8 cellular contexts compared by ENCODE assay signal in genomic region chr9:137411670-137412380, GRCh38. TPM values are rescaled to one million over a fixed set of nuclear protein-coding genes. Genes with fewer than 3 reads are reported as not detected.
DNase-seq lines count a peak whose midpoint lies in the region; ATAC-seq, FAIRE-seq and TF ChIP-seq lines count a peak whose summit lies in the region.

No MANE protein-coding gene starts in this region.

- H3K9me3 ChIP-seq in A549 (no peaks in the 10 kb centered on the region), GM23248 (ENCODE audit: low read depth) (no peaks in the 10 kb centered on the region), RWPE2 (ENCODE audit: severe bottlenecking) (no peaks in the 10 kb centered on the region), ectodermal cell (ENCODE audit: control insufficient read depth, low read length) (no peaks in the 10 kb centered on the region), neuronal stem cell (replicated peaks in 1 of 2; ENCODE audit: control insufficient read depth in 2 of 2, insufficient read depth in 1 of 2, low read depth in 1 of 2, low read length in 2 of 2) (no peaks in the 10 kb centered on the region)

- H4K20me1 ChIP-seq in GM23248 (ENCODE audit: insufficient read depth): no peaks in the 10 kb centered on the region

- H3K4ac ChIP-seq in neuronal stem cell (ENCODE audit: low read length): no peak overlapping the region

- CTCF ChIA-PET in A549 (lab: Yijun Ruan, JAX): interaction anchor here (0.9 to 6.8 kb wide), 7 partner anchors 11 to 173 kb away, joined by 3 to 48 read pairs (median 6); partner anchors contain the start of genes EXD3, NOXA1 and NRARP

- DNase-seq in A549 (ENCODE audit: low read depth in 1 of 2, low spot score in 1 of 2) (peak; percentile 86 to 87), GM23248 (peak; percentile 86), RWPE2 (ENCODE audit: low spot score) (peak; percentile 96), neuronal stem cell (ENCODE audit: low spot score) (no peak), occipital lobe (lab: John Stamatoyannopoulos, UW) (no peak), NCI-H524 (lab: John Stamatoyannopoulos, UW) (no peak), NCI-H1048 (lab: John Stamatoyannopoulos, UW) (no peak)

- no peaks in the 10 kb centered on the region for H3K9me2 ChIP-seq in GM23248 (ENCODE audit: insufficient read depth)

- H3K27me3 ChIP-seq in GM23248 (replicated peaks; ENCODE audit: insufficient read depth) (no peaks in the 10 kb centered on the region), RWPE2 (ENCODE audit: insufficient read depth, poor library complexity, severe bottlenecking) (no peaks in the 10 kb centered on the region), ectodermal cell (ENCODE audit: control insufficient read depth, insufficient read depth, low read length, poor library complexity, severe bottlenecking) (no peaks in the 10 kb centered on the region), neuronal stem cell (ENCODE audit: control insufficient read depth in 3 of 3, insufficient read depth in 3 of 3, low read depth in 1 of 3, low read length in 3 of 3) (no peaks in the 10 kb centered on the region)

- H2BK12ac ChIP-seq in neuronal stem cell (ENCODE audit: low read length): no peak overlapping the region

- no peaks in the 10 kb centered on the region for H3F3A ChIP-seq in GM23248 (ENCODE audit: insufficient read depth)

- peak overlapping the region; percentile 87 for H3K4me2 ChIP-seq in A549
- H3K4me2 ChIP-seq in GM23248 (ENCODE audit: unreplicated experiment): no peak overlapping the region
- H3K4me2 ChIP-seq in neuronal stem cell (ENCODE audit: insufficient read depth, low read length, poor library complexity, severe bottlenecking): no peak overlapping the region

- no peak overlapping the region for H4K91ac ChIP-seq in neuronal stem cell (ENCODE audit: low read depth, low read length, poor library complexity)

- H3K14ac ChIP-seq in neuronal stem cell (ENCODE audit: low read length): no peak overlapping the region

- peaks cover 9% of the 10 kb centered on the region for H3K79me1 ChIP-seq in neuronal stem cell (ENCODE audit: low read depth, low read length)

- peak overlapping the region; percentile 86 to 98 for H3K27ac ChIP-seq in A549
- no peak overlapping the region for H3K27ac ChIP-seq in GM23248
- peak overlapping the region; percentile 82 for H3K27ac ChIP-seq in RWPE2 (ENCODE audit: poor library complexity, severe bottlenecking)
- H3K27ac ChIP-seq in ectodermal cell (ENCODE audit: insufficient read depth, low read depth, low read length, poor library complexity, severe bottlenecking): peak overlapping the region; percentile 36
- H3K27ac ChIP-seq in neuronal stem cell (replicated peaks; ENCODE audit: low read length): no peak overlapping the region

- POLR2A ChIA-PET in A549 (lab: Yijun Ruan, JAX): interaction anchor here (1.0 to 2.6 kb wide), 3 partner anchors 11 to 179 kb away, joined by 4 to 13 read pairs (median 7); partner anchors contain the start of genes EXD3, NOXA1 and NRARP

- H4K8ac ChIP-seq in neuronal stem cell (ENCODE audit: low read depth, low read length): no peak overlapping the region

- no peak for TF ChIP-seq RAD21 in A549 (conservative IDR thresholded peaks at IDR 0.05 in 1 of 2, IDR thresholded peaks at IDR 0.05 in 1 of 2)

- H3K36me3 ChIP-seq in GM23248 (ENCODE audit: low read depth) (no peaks in the 10 kb centered on the region), RWPE2 (ENCODE audit: low read depth) (no peaks in the 10 kb centered on the region), ectodermal cell (ENCODE audit: control insufficient read depth, insufficient read depth, low read length) (no peaks in the 10 kb centered on the region), neuronal stem cell (replicated peaks in 1 of 2; ENCODE audit: control insufficient read depth in 2 of 2, insufficient read depth in 2 of 2, low read length in 2 of 2) (no peaks in the 10 kb centered on the region)

- no peak overlapping the region for H2BK15ac ChIP-seq in neuronal stem cell (ENCODE audit: low read length)

- peak overlapping the region; percentile 64 for H3K18ac ChIP-seq in neuronal stem cell (ENCODE audit: low read length)

- H3K23ac ChIP-seq in neuronal stem cell (ENCODE audit: low read depth, low read length, poor library complexity): peak overlapping the region; percentile 73

- no peak for TF ChIP-seq POLR2A in A549 (IDR thresholded peaks at IDR 0.05; ENCODE audit: low read length)

- FAIRE-seq in A549 (lab: Jason Lieb, UNC): no peak

- no peak for TF ChIP-seq CTCF in A549 (IDR thresholded peaks at IDR 0.05)
- no peak for TF ChIP-seq CTCF in RWPE2 (IDR thresholded peaks at IDR 0.05; ENCODE audit: poor library complexity, severe bottlenecking)

- H3K4me1 ChIP-seq in A549 (peaks cover 31% of the 10 kb centered on the region), GM23248 (ENCODE audit: insufficient read depth) (peaks cover 14% of the 10 kb centered on the region), RWPE2 (ENCODE audit: insufficient read depth, poor library complexity, severe bottlenecking) (peaks cover 29% of the 10 kb centered on the region), ectodermal cell (ENCODE audit: control insufficient read depth, insufficient read depth, low read length) (peaks cover 10% of the 10 kb centered on the region), neuronal stem cell (ENCODE audit: control insufficient read depth in 2 of 2, insufficient read depth in 1 of 2, low read depth in 1 of 2, low read length in 2 of 2) (peaks cover 4 to 12% of the 10 kb centered on the region in 2 donors)

- H2AFZ ChIP-seq in GM23248 (no peak overlapping the region), neuronal stem cell (ENCODE audit: low read length) (no peak overlapping the region)

- peak in 1 of 2 experiments; percentile 24; a peak in 1 of 5 replicates for TF ChIP-seq EP300 in A549 (IDR thresholded peaks at IDR 0.05)

- no peak overlapping the region for H2BK120ac ChIP-seq in neuronal stem cell (ENCODE audit: low read depth, low read length)

- H3K9ac ChIP-seq in GM23248 (no peak overlapping the region), neuronal stem cell (ENCODE audit: low read depth, low read length, poor library complexity) (no peak overlapping the region)

- peak overlapping the region; percentile 84 for H2AK5ac ChIP-seq in neuronal stem cell (ENCODE audit: low read depth, low read length)

- WGBS in A549 (ENCODE audit: missing lambda C conversion rate): 8% methylated on average over 13 of the region's 29 CpGs
- WGBS in GM23248 (ENCODE audit: low coverage in 1 of 2, low lambda C conversion rate in 2 of 2, missing lambda C conversion rate in 2 of 2), 2 experiments: 55 to 83% methylated on average over 12 to 29 of the region's 29 CpGs
- WGBS in ectodermal cell, 2 experiments: 79 to 82% methylated on average over 25 to 26 of the region's 29 CpGs
- no CpG with 5 or more reads among the region's 29 CpGs for WGBS in neuronal stem cell (ENCODE audit: extremely low coverage in 2 of 2, insufficient read length in 2 of 2, insufficient replicate concordance in 1 of 2), 2 donors

- H3K4me3 ChIP-seq in A549: peak overlapping the region; percentile 32
- no peak overlapping the region for H3K4me3 ChIP-seq in GM23248
- H3K4me3 ChIP-seq in RWPE2 (ENCODE audit: severe bottlenecking): no peak overlapping the region
- no peak overlapping the region for H3K4me3 ChIP-seq in ectodermal cell (ENCODE audit: insufficient read depth, low read depth, low read length)
- H3K4me3 ChIP-seq in neuronal stem cell (ENCODE audit: low read length in 2 of 2): no peak overlapping the region

- no peaks in the 10 kb centered on the region for H3K79me2 ChIP-seq in GM23248 (ENCODE audit: insufficient read depth)

- no peak overlapping the region for H2BK5ac ChIP-seq in neuronal stem cell (ENCODE audit: low read length)

- peak; percentile 73 to 75 for ATAC-seq in A549
- ATAC-seq in RWPE2 (ENCODE audit: low read depth): peak; percentile 77

- in situ Hi-C loops in GM23248 (cut with MboI): loop anchor here (25.0 kb wide), 1 partner anchor 300 kb away; the partner anchor contains the start of gene DPP7

RNA-seq across cellular contexts. Expression of gene EXD3, which starts 11.1 kb away (rescaled TPM):
- 3.3 and 3.4 TPM in 2 replicates for polyA plus RNA-seq in A549 (2011; rRNA removed)
- 2.3 and 4.1 TPM in 2 replicates for polyA plus RNA-seq in A549 (2012; cell fraction: cytosol; rRNA removed)
- polyA plus RNA-seq in A549 (2012; cell fraction: nucleus; rRNA removed): 11.3 and 14.6 TPM in 2 replicates
- 4.0 to 5.4 TPM (median 4.5 TPM) in 3 replicates for polyA plus RNA-seq in A549 (2017; fragmentation: RNase III; extraction: RNeasy Plus Mini Kit Qiagen cat#74134 plus additional on column Dnase treatment)
- 2.5 and 3.5 TPM in 2 replicates for polyA minus RNA-seq in A549 (2011; rRNA and poly(A)+ RNA removed)
- 11.6 and 17.1 TPM in 2 replicates for total RNA-seq in GM23248 (2014; rRNA removed; shearing (Covaris generic))
- polyA plus RNA-seq in GM23248 (2016; fragmentation: Nextera tagmentation; extraction: Ambion mirVana): 8.7 and 10.1 TPM in 2 replicates
- polyA plus RNA-seq in ectodermal cell (2013, experiment 1 of 4): 20.7 TPM
- polyA plus RNA-seq in ectodermal cell (2013, experiment 2 of 4): 23.2 TPM
- polyA plus RNA-seq in ectodermal cell (2013, experiment 3 of 4): 21.1 TPM
- polyA plus RNA-seq in ectodermal cell (2013, experiment 4 of 4): 26.7 TPM
- 21.1 TPM for polyA plus RNA-seq in neuronal stem cell (2013, experiment 1 of 2)
- polyA plus RNA-seq in neuronal stem cell (2013, experiment 2 of 2): 19.9 TPM
- 14.2 TPM for total RNA-seq in occipital lobe

RNA-seq across cellular contexts. Expression of gene NOXA1, which starts 11.4 kb away (rescaled TPM):
- polyA plus RNA-seq in A549 (2011; rRNA removed) (0.44 and 0.58 TPM in 2 replicates), A549 (2017; fragmentation: RNase III; extraction: RNeasy Plus Mini Kit Qiagen cat#74134 plus additional on column Dnase treatment) (1.1 to 1.9 TPM (median 1.5 TPM) in 3 replicates), GM23248 (2016; fragmentation: Nextera tagmentation; extraction: Ambion mirVana) (0.15 and 0.39 TPM in 2 replicates)
- 0.63 and 1.1 TPM in 2 replicates for polyA plus RNA-seq in A549 (2012; cell fraction: cytosol; rRNA removed)
- polyA plus RNA-seq in A549 (2012; cell fraction: nucleus; rRNA removed): 3.9 and 6.1 TPM in 2 replicates
- 0.19 and 0.33 TPM in 2 replicates for polyA minus RNA-seq in A549 (2011; rRNA and poly(A)+ RNA removed)
- 0.32 TPM in 1 of 2 replicates, not detected in the other for total RNA-seq in GM23248 (2014; rRNA removed; shearing (Covaris generic))
- 1.1 TPM for polyA plus RNA-seq in ectodermal cell (2013, experiment 1 of 4)
- 0.59 TPM for polyA plus RNA-seq in ectodermal cell (2013, experiment 2 of 4)
- 1.3 TPM for polyA plus RNA-seq in ectodermal cell (2013, experiment 3 of 4)
- polyA plus RNA-seq in ectodermal cell (2013, experiment 4 of 4): 1.4 TPM
- polyA plus RNA-seq in neuronal stem cell (2013, experiment 1 of 2): 0.61 TPM
- polyA plus RNA-seq in neuronal stem cell (2013, experiment 2 of 2): 0.64 TPM
- 2.0 TPM for total RNA-seq in occipital lobe

RNA-seq across cellular contexts. Expression of gene ENTPD8, which starts 29.3 kb away (rescaled TPM):
- 0.18 and 0.22 TPM in 2 replicates for polyA plus RNA-seq in A549 (2011; rRNA removed)
- polyA plus RNA-seq in A549 (2012; cell fraction: cytosol; rRNA removed): 0.22 and 0.29 TPM in 2 replicates
- 3.6 TPM in 2 replicates for polyA plus RNA-seq in A549 (2012; cell fraction: nucleus; rRNA removed)
- polyA plus RNA-seq in A549 (2017; fragmentation: RNase III; extraction: RNeasy Plus Mini Kit Qiagen cat#74134 plus additional on column Dnase treatment): 0.21 to 0.41 TPM (median 0.36 TPM) in 3 replicates
- 0.08 TPM in 1 of 2 replicates, not detected in the other for polyA minus RNA-seq in A549 (2011; rRNA and poly(A)+ RNA removed)
- not detected in 2 replicates for total RNA-seq in GM23248 (2014; rRNA removed; shearing (Covaris generic))
- polyA plus RNA-seq in GM23248 (2016; fragmentation: Nextera tagmentation; extraction: Ambion mirVana): not detected in 2 replicates
- polyA plus RNA-seq in ectodermal cell (2013, experiment 1 of 4): 0.48 TPM
- polyA plus RNA-seq in ectodermal cell (2013, experiment 2 of 4): 0.27 TPM
- polyA plus RNA-seq in ectodermal cell (2013, experiment 3 of 4): not detected
- polyA plus RNA-seq in ectodermal cell (2013, experiment 4 of 4): 0.24 TPM
- 0.03 TPM for polyA plus RNA-seq in neuronal stem cell (2013, experiment 1 of 2)
- polyA plus RNA-seq in neuronal stem cell (2013, experiment 2 of 2): 0.04 TPM
- 0.16 TPM for total RNA-seq in occipital lobe

RNA-seq across cellular contexts. Expression of gene NSMF, which starts 47.3 kb away (rescaled TPM):
- polyA plus RNA-seq in A549 (2011; rRNA removed): 16.0 and 20.0 TPM in 2 replicates
- polyA plus RNA-seq in A549 (2012; cell fraction: cytosol; rRNA removed): 33.6 and 46.9 TPM in 2 replicates
- 116 and 143 TPM in 2 replicates for polyA plus RNA-seq in A549 (2012; cell fraction: nucleus; rRNA removed)
- polyA plus RNA-seq in A549 (2017; fragmentation: RNase III; extraction: RNeasy Plus Mini Kit Qiagen cat#74134 plus additional on column Dnase treatment): 29.2 to 35.0 TPM (median 33.0 TPM) in 3 replicates
- 21.3 and 25.0 TPM in 2 replicates for polyA minus RNA-seq in A549 (2011; rRNA and poly(A)+ RNA removed)
- 28.8 and 29.1 TPM in 2 replicates for total RNA-seq in GM23248 (2014; rRNA removed; shearing (Covaris generic))
- polyA plus RNA-seq in GM23248 (2016; fragmentation: Nextera tagmentation; extraction: Ambion mirVana): 13.5 and 13.7 TPM in 2 replicates
- 63.2 TPM for polyA plus RNA-seq in ectodermal cell (2013, experiment 1 of 4)
- polyA plus RNA-seq in ectodermal cell (2013, experiment 2 of 4): 52.9 TPM
- polyA plus RNA-seq in ectodermal cell (2013, experiment 3 of 4): 49.6 TPM
- polyA plus RNA-seq in ectodermal cell (2013, experiment 4 of 4): 53.7 TPM
- polyA plus RNA-seq in neuronal stem cell (2013, experiment 1 of 2): 46.8 TPM
- 45.0 TPM for polyA plus RNA-seq in neuronal stem cell (2013, experiment 2 of 2)
- 35.7 TPM for total RNA-seq in occipital lobe

Comparison
In these comparisons a context has a peak if more than half of its experiments do, and no peak if none do; other contexts are left out.
1. DNase-seq: peak in A549 (2 of 2), GM23248 (single experiment) and RWPE2 (single experiment); none in neuronal stem cell (single experiment), occipital lobe (single experiment), NCI-H524 (0 of 2) and NCI-H1048 (single experiment).
2. H3K27ac ChIP-seq: peak in A549 (2 of 2), RWPE2 (single experiment) and ectodermal cell (single experiment); none in GM23248 (single experiment) and neuronal stem cell (single experiment).